ENCODE assay signal across 10 cellular contexts in genomic region chr11:76610871-76611475, GRCh38. TPM values are rescaled to one million over a fixed set of nuclear protein-coding genes. Genes with fewer than 3 reads are reported as not detected.
DNase-seq lines count a peak whose midpoint lies in the region; ATAC-seq, FAIRE-seq and TF ChIP-seq lines count a peak whose summit lies in the region.
"Had no signal": no experiment of that assay in that cellular context is flagged by ENCODE, and none has a peak within 500 bp of the region (broad histone marks: within the 10 kb centered on the region; RNA-seq: fewer than 3 reads in every experiment).

No MANE protein-coding gene starts in this region.

- DNase-seq in HepG2 (ENCODE audit: low spot score), result no peak
- DNase-seq in activated CD8-positive, alpha-beta memory T cell treated with anti-CD3 and anti-CD28 coated beads, Interleukin-2, amount 50 U/mL, for 48 hours, result peak; percentile 47
- no peak for DNase-seq in right lobe of liver
- DNase-seq in urothelium cell line (ENCODE audit: low spot score), result no peak
- DNase-seq in KBM-7, result no peak
- no peak for DNase-seq in PC-9
- DNase-seq in activated CD4-positive, alpha-beta T cell treated with anti-CD3 and anti-CD28 coated beads for 48 hours, result no peak
- DNase-seq: brain microvascular endothelial cell had no signal

- WGBS in liver, result 71% methylated on average over 8 of the region's 8 CpGs
- 6% methylated on average over 2 of the region's 8 CpGs for WGBS in HepG2 (ENCODE audit: low lambda C conversion rate)
- WGBS in right lobe of liver (ENCODE audit: insufficient coverage, low coverage, low lambda C conversion rate, missing lambda C conversion rate), result 20% methylated on average over 1 of the region's 8 CpGs

- FAIRE-seq in HepG2 (lab: Jason Lieb, UNC) (no peak), urothelium cell line (lab: Jason Lieb, UNC) (peak; percentile 5)

- TF ChIP-seq CTCF in liver (IDR thresholded peaks at IDR 0.05; ENCODE audit: low read depth, low read length, missing input control) (no peak), HepG2 (CRISPR knock-in tag; IDR thresholded peaks at IDR 0.05) (no peak), right lobe of liver (IDR thresholded peaks at IDR 0.05) (no peak), PC-9 (conservative IDR thresholded peaks at IDR 0.05) (no peak)

- H3K4me1 ChIP-seq in liver (ENCODE audit: control insufficient read depth in 4 of 4, insufficient read depth in 4 of 4, low read length in 3 of 4), result no peaks in the 10 kb centered on the region
- no peaks in the 10 kb centered on the region for H3K4me1 ChIP-seq in HepG2 (ENCODE audit: insufficient read depth, low read length)
- H3K4me1 ChIP-seq in right lobe of liver, result no peaks in the 10 kb centered on the region
- no peaks in the 10 kb centered on the region for H3K4me1 ChIP-seq in PC-9 (replicated peaks; ENCODE audit: insufficient read depth)

- POLR2A ChIA-PET in HepG2 (lab: Yijun Ruan, JAX) (no interaction called here), PC-9 (lab: Charles Lee; ENCODE audit: unreplicated experiment) (no interaction called here)

- TF ChIP-seq EP300 in HepG2 (IDR thresholded peaks at IDR 0.05; ENCODE audit: low read depth in 2 of 2, low read length in 2 of 2) (no peak), HepG2 (CRISPR knock-in tag; IDR thresholded peaks at IDR 0.05; ENCODE audit: borderline replicate concordance) (no peak)

- H3K9me3 ChIP-seq in liver (ENCODE audit: control insufficient read depth in 4 of 4, low read length in 3 of 4), result no peaks in the 10 kb centered on the region
- no peaks in the 10 kb centered on the region for H3K9me3 ChIP-seq in HepG2 (ENCODE audit: low read length)
- no peaks in the 10 kb centered on the region for H3K9me3 ChIP-seq in right lobe of liver
- no peaks in the 10 kb centered on the region for H3K9me3 ChIP-seq in PC-9 (ENCODE audit: insufficient read depth, low read depth)

- intact Hi-C loops in HepG2 (cut with micrococcal nuclease; ENCODE audit: unreplicated experiment) (no loop called here), right lobe of liver (cut with DNase I) (no loop called here), PC-9 (cut with micrococcal nuclease; ENCODE audit: unreplicated experiment) (no loop called here)

- no peak for ATAC-seq in HepG2
- peak; percentile 12 to 36 (median 32) for ATAC-seq in right lobe of liver

- H2AFZ ChIP-seq in HepG2 (ENCODE audit: low read length) (no peak overlapping the region), PC-9 (no peak overlapping the region)

- H3K36me3 ChIP-seq in liver (ENCODE audit: control insufficient read depth in 4 of 4, insufficient read depth in 3 of 4, low read depth in 1 of 4, low read length in 3 of 4) (no peaks in the 10 kb centered on the region), HepG2 (replicated peaks in 1 of 2; ENCODE audit: control insufficient read depth in 1 of 2, insufficient read depth in 2 of 2, low read length in 2 of 2) (no peaks in the 10 kb centered on the region), right lobe of liver (no peaks in the 10 kb centered on the region), PC-9 (ENCODE audit: low read depth) (no peaks in the 10 kb centered on the region)
- H3K36me3 ChIP-seq: brain microvascular endothelial cell had no signal

- H4K20me1 ChIP-seq in HepG2 (ENCODE audit: insufficient read depth, low read length) (no peaks in the 10 kb centered on the region), PC-9 (ENCODE audit: insufficient read depth) (no peaks in the 10 kb centered on the region)

- H3K27ac ChIP-seq in liver (ENCODE audit: low read depth in 1 of 2, low read length in 2 of 2) (no peak overlapping the region), HepG2 (ENCODE audit: extremely low read length, insufficient read depth, low read length) (no peak overlapping the region), right lobe of liver (no peak overlapping the region), PC-9 (no peak overlapping the region)
- H3K27ac ChIP-seq: brain microvascular endothelial cell, SK-N-MC had no signal

- H3F3A ChIP-seq in PC-9 (ENCODE audit: insufficient read depth, low read depth), result no peaks in the 10 kb centered on the region

- in situ Hi-C loops in HepG2 (cut with HindIII; ENCODE audit: extremely low pct_ligation_motif_present, low pct_unique_long_range_greater_than_20kb), result no loop called here
- in situ Hi-C loops in KBM-7 (cut with MboI; ENCODE audit: low pct_unique_long_range_greater_than_20kb, low sequenced_read_pairs), result no loop called here

- H3K4me3 ChIP-seq in liver (ENCODE audit: low read depth in 1 of 3, low read length in 3 of 3) (no peak overlapping the region), HepG2 (replicated peaks in 1 of 3; ENCODE audit: insufficient read depth in 1 of 3, low read depth in 2 of 3, low read length in 3 of 3) (no peak overlapping the region), right lobe of liver (no peak overlapping the region), PC-9 (no peak overlapping the region)
- H3K4me3 ChIP-seq: SK-N-MC had no signal

- BruUV-seq in HepG2 (replicated peaks; lab: Mats Ljungman, UMichigan) (no TSS peak), PC-9 (replicated peaks; lab: Mats Ljungman, UMichigan) (no TSS peak)

- no peaks in the 10 kb centered on the region for H3K79me2 ChIP-seq in HepG2 (ENCODE audit: insufficient read depth, low read length)
- H3K79me2 ChIP-seq in PC-9 (ENCODE audit: low read depth), result no peaks in the 10 kb centered on the region

- H3K9ac ChIP-seq in liver (ENCODE audit: low read depth in 1 of 2, low read length in 2 of 2) (no peak overlapping the region), HepG2 (ENCODE audit: insufficient read depth, low read depth, low read length) (no peak overlapping the region)

- H3K27me3 ChIP-seq in liver (ENCODE audit: control insufficient read depth in 4 of 4, insufficient read depth in 4 of 4, low read length in 3 of 4) (no peaks in the 10 kb centered on the region), HepG2 (ENCODE audit: control insufficient read depth in 1 of 2, insufficient read depth in 2 of 2, low read length in 2 of 2) (peaks cover 0 to 11% of the 10 kb centered on the region in 2 experiments; a peak in 2 of 5 replicates), right lobe of liver (no peaks in the 10 kb centered on the region), PC-9 (ENCODE audit: insufficient read depth, low read depth) (no peaks in the 10 kb centered on the region; the same call in 1 of the 2 replicates)
- H3K27me3 ChIP-seq: brain microvascular endothelial cell had no signal

- H3K4me2 ChIP-seq in HepG2 (ENCODE audit: low read depth, low read length), result no peak overlapping the region
- no peak overlapping the region for H3K4me2 ChIP-seq in PC-9

- no peaks in the 10 kb centered on the region for H3K9me2 ChIP-seq in PC-9 (ENCODE audit: insufficient read depth)

- CTCF ChIA-PET in HepG2 (lab: Yijun Ruan, JAX; ENCODE audit: low intra/inter-chr PET ratio, low total read pairs) (no interaction called here), PC-9 (lab: Charles Lee) (no interaction called here)

- peak; percentile 8 to 31 for TF ChIP-seq RAD21 in liver (IDR thresholded peaks at IDR 0.05)
- no peak for TF ChIP-seq RAD21 in HepG2 (CRISPR knock-in tag; IDR thresholded peaks at IDR 0.05)

- no peak for TF ChIP-seq POLR2A in HepG2 (IDR thresholded peaks at IDR 0.05; ENCODE audit: insufficient read depth in 1 of 2, low read depth in 2 of 2, low read length in 2 of 2)
- TF ChIP-seq POLR2A in right lobe of liver (IDR thresholded peaks at IDR 0.05), result no peak

TF ChIP-seq in liver, 16 proteins besides CTCF, POLR2A, EP300 and RAD21 (continues in another document):
- TF ChIP-seq GABPA (IDR thresholded peaks at IDR 0.05 in 1 of 2, conservative IDR thresholded peaks at IDR 0.05 in 1 of 2), result no peak

TF ChIP-seq in HepG2, 621 proteins besides CTCF, POLR2A, EP300 and RAD21 (continues in another document):
- TF ChIP-seq POLR2AphosphoS2 (IDR thresholded peaks at IDR 0.05; ENCODE audit: low read depth, low read length), result no peak
- TF ChIP-seq ZNF75D (CRISPR knock-in tag; IDR thresholded peaks at IDR 0.05; ENCODE audit: borderline replicate concordance), result no peak
- TF ChIP-seq ZNF296 (CRISPR knock-in tag; conservative IDR thresholded peaks at IDR 0.05), result no peak
- TF ChIP-seq ZFP90 (CRISPR knock-in tag; IDR thresholded peaks at IDR 0.05; ENCODE audit: borderline replicate concordance), result no peak
- no peak for TF ChIP-seq CEBPG (CRISPR knock-in tag; IDR thresholded peaks at IDR 0.05)
- no peak for TF ChIP-seq ZNF703 (CRISPR knock-in tag; IDR thresholded peaks at IDR 0.05; ENCODE audit: borderline replicate concordance)
- TF ChIP-seq ONECUT2 (CRISPR knock-in tag; IDR thresholded peaks at IDR 0.05), result no peak
- no peak for TF ChIP-seq REPIN1 (CRISPR knock-in tag; IDR thresholded peaks at IDR 0.05; ENCODE audit: borderline replicate concordance, low read depth)
- TF ChIP-seq TBX3 (IDR thresholded peaks at IDR 0.05; ENCODE audit: borderline replicate concordance), result no peak
- no peak for TF ChIP-seq ZNF350 (CRISPR knock-in tag; IDR thresholded peaks at IDR 0.05; ENCODE audit: borderline replicate concordance, low read depth)

RNA-seq across cellular contexts. Expression of gene LRRC32, which starts 59.6 kb away (rescaled TPM):
- 1 to 10 TPM; 5.4 to 7.4 TPM for total RNA-seq in liver
- 10 to 100 TPM; 11.2 to 15.4 TPM for polyA plus RNA-seq in liver
- not detected in 2 replicates for total RNA-seq in HepG2 (2016; rRNA removed; fragmentation: Illumina TruSeq; extraction: Trizol)
- total RNA-seq in HepG2 (2016; cell fraction: cytosol; rRNA removed; fragmentation: Illumina TruSeq; extraction: Trizol; ENCODE audit: low read depth), result not detected in 2 replicates
- total RNA-seq in HepG2 (2016; cell fraction: insoluble cytoplasmic fraction; rRNA removed; fragmentation: Illumina TruSeq; extraction: Trizol), result not detected in 2 replicates
- total RNA-seq in HepG2 (2016; cell fraction: membrane; rRNA removed; fragmentation: Illumina TruSeq; extraction: Trizol), result not detected in 2 replicates
- not detected in 2 replicates for total RNA-seq in HepG2 (2016; cell fraction: nucleus; rRNA removed; fragmentation: Illumina TruSeq; extraction: Trizol)
- polyA plus RNA-seq in HepG2 (2011; rRNA removed), result 0.07 and 0.12 TPM in 2 replicates
- polyA plus RNA-seq in HepG2 (2011; cell fraction: cytosol; rRNA removed), result not detected in 2 replicates
- polyA plus RNA-seq in HepG2 (2011; cell fraction: nucleus; rRNA removed), result 0.03 TPM in 1 of 2 replicates, not detected in the other
- polyA plus RNA-seq in HepG2 (2012), result 0.07 TPM in 1 of 2 replicates, not detected in the other
- not detected in 2 replicates for polyA plus RNA-seq in HepG2 (2016; cell fraction: cytosol; fragmentation: Illumina TruSeq; extraction: Trizol; ENCODE audit: low read depth)
- not detected in 2 replicates for polyA plus RNA-seq in HepG2 (2016; cell fraction: insoluble cytoplasmic fraction; fragmentation: Illumina TruSeq; extraction: Trizol; ENCODE audit: low read depth)
- polyA plus RNA-seq in HepG2 (2016; cell fraction: membrane; fragmentation: Illumina TruSeq; extraction: Trizol; ENCODE audit: low read depth), result not detected in 2 replicates
- not detected in 2 replicates for polyA plus RNA-seq in HepG2 (2016; cell fraction: nucleus; fragmentation: Illumina TruSeq; extraction: Trizol; ENCODE audit: insufficient read depth, low read depth)
- 1.6 TPM in 1 of 2 replicates, not detected in the other for polyA minus RNA-seq in HepG2 (2011; rRNA and poly(A)+ RNA removed; ENCODE audit: low replicate concordance)
- not detected in 2 replicates for polyA minus RNA-seq in HepG2 (2011; cell fraction: cytosol; rRNA and poly(A)+ RNA removed)
- not detected in 2 replicates for polyA minus RNA-seq in HepG2 (2011; cell fraction: nucleus; rRNA and poly(A)+ RNA removed)
- total RNA-seq in right lobe of liver, result 10 to 100 TPM in 4 of 6 experiments, 1 to 10 TPM in 2; 7.4 to 19.5 (median 14.5) TPM
- total RNA-seq in PC-9 (2021), result 0.53 TPM in 1 of 2 replicates, not detected in the other
